Comparison of ENCODE assay signal across 8 cellular contexts in the genomic region with DNA sequence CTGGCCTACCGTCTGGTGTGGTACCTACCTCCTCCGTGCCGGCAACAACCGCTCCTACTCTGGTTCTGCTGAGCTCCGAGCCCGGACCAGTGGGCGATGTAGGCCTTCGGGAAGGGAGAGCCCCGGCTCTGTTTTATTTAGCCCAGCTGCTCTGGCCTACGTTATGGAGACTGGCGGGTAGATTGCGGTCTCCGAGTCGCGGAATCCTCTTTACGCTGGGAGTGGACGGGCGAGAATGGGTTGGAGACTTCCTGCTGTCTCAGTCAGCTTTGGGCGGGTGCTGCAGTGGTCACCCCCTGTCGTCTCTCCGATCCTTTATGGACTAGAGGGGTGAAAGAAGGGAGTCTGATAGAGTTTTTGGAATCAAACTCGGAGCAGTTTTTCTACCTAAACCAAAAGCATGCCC. TPM values are rescaled to one million over a fixed set of nuclear protein-coding genes. Genes with fewer than 3 reads are reported as not detected.
A peak's percentile ranks its signal among the peaks of the same experiment; 100 is the strongest.
DNase-seq lines count a peak whose midpoint lies in the region; ATAC-seq and TF ChIP-seq lines count a peak whose summit lies in the region.

No MANE protein-coding gene starts in this region.

- CTCF ChIA-PET in activated CD8-positive, alpha-beta T cell treated with anti-CD3 and anti-CD28 coated beads, Interleukin-2, amount 10 ng/mL, durations not matched to agents 7 days and 5 days (lab: Charles Lee): interaction anchor here (1.1 to 10.6 kb wide), 5 partner anchors 123 to 570 kb away, joined by 3 to 322 read pairs (median 6); no protein-coding TSS in a partner anchor

- no peaks in the 10 kb centered on the region for H3K9me3 ChIP-seq in BLaER1
- H3K9me3 ChIP-seq in right cardiac atrium (ENCODE audit: control insufficient read depth, low read length): no peaks in the 10 kb centered on the region
- no peaks in the 10 kb centered on the region for H3K9me3 ChIP-seq in smooth muscle cell (replicated peaks; ENCODE audit: low read depth)

- no peak for DNase-seq in activated CD8-positive, alpha-beta T cell treated with anti-CD3 and anti-CD28 coated beads, Interleukin-2, amount 10 ng/mL, durations not matched to agents 7 days and 5 days
- DNase-seq in right cardiac atrium (no peak), smooth muscle cell (lab: John Stamatoyannopoulos, UW; ENCODE audit: unreplicated experiment) (no peak), AG08396 (ENCODE audit: low spot score) (no peak)
- no peak for DNase-seq in activated effector memory CD4-positive, alpha-beta T cell treated with Interleukin-2 at 50 U/mL for 16 hours

- H3K79me2 ChIP-seq in smooth muscle cell (ENCODE audit: low read depth): peaks cover 52% of the 10 kb centered on the region

- H3K9me3 Mint-ChIP-seq in activated CD8-positive, alpha-beta T cell treated with anti-CD3 and anti-CD28 coated beads, Interleukin-2, amount 10 ng/mL, durations not matched to agents 7 days and 5 days (ENCODE audit: insufficient read depth): no peaks in the 10 kb centered on the region

- H3K4me1 Mint-ChIP-seq in activated CD8-positive, alpha-beta T cell treated with anti-CD3 and anti-CD28 coated beads, Interleukin-2, amount 10 ng/mL, durations not matched to agents 7 days and 5 days (ENCODE audit: low read depth): peaks cover 39% of the 10 kb centered on the region

- H3K27ac ChIP-seq in BLaER1 (peak overlapping the region; percentile 99), right cardiac atrium (ENCODE audit: low read length) (peak overlapping the region; percentile 99), smooth muscle cell (ENCODE audit: low read depth) (peak overlapping the region; percentile 69)

- H3K4me3 Mint-ChIP-seq in activated CD8-positive, alpha-beta T cell treated with anti-CD3 and anti-CD28 coated beads, Interleukin-2, amount 10 ng/mL, durations not matched to agents 7 days and 5 days: peak overlapping the region; percentile 90

- peaks cover 15% of the 10 kb centered on the region for H3K36me3 Mint-ChIP-seq in activated CD8-positive, alpha-beta T cell treated with anti-CD3 and anti-CD28 coated beads, Interleukin-2, amount 10 ng/mL, durations not matched to agents 7 days and 5 days (ENCODE audit: low read depth)

- peak overlapping the region; percentile 84 for H3K4me3 ChIP-seq in BLaER1
- H3K4me3 ChIP-seq in right cardiac atrium (ENCODE audit: low read length): peak overlapping the region; percentile 81
- peak overlapping the region; percentile 84 for H3K4me3 ChIP-seq in smooth muscle cell

- intact Hi-C loops in right cardiac atrium (cut with DNase I): loop anchor here in 3 of 4 donors (5.0 to 10.0 kb wide), 3 partner anchors 130 to 400 kb away; no protein-coding TSS in a partner anchor

- H4K20me1 ChIP-seq in BLaER1 (peaks cover 53% of the 10 kb centered on the region), smooth muscle cell (ENCODE audit: low read depth) (peaks cover 48% of the 10 kb centered on the region)

- H3K4me1 ChIP-seq in BLaER1 (peaks cover 41% of the 10 kb centered on the region), right cardiac atrium (ENCODE audit: control insufficient read depth, insufficient read depth, low read length) (peaks cover 4% of the 10 kb centered on the region), smooth muscle cell (ENCODE audit: low read depth) (peaks cover 21% of the 10 kb centered on the region)

- peak overlapping the region; percentile 92 for H2AFZ ChIP-seq in smooth muscle cell (ENCODE audit: low read depth)

- under 1% methylated on average over 22 of the region's 22 CpGs for WGBS in right cardiac atrium
- WGBS in smooth muscle cell (ENCODE audit: low lambda C conversion rate): under 1% methylated on average over 22 of the region's 22 CpGs

- H3F3A ChIP-seq in smooth muscle cell (ENCODE audit: low read depth): peaks cover 4% of the 10 kb centered on the region

- no peaks in the 10 kb centered on the region for H3K27me3 Mint-ChIP-seq in activated CD8-positive, alpha-beta T cell treated with anti-CD3 and anti-CD28 coated beads, Interleukin-2, amount 10 ng/mL, durations not matched to agents 7 days and 5 days (ENCODE audit: low read depth)

- H3K9ac ChIP-seq in BLaER1 (peak overlapping the region; percentile 90), smooth muscle cell (ENCODE audit: low read depth) (peak overlapping the region; percentile 80)

- ATAC-seq in GM19372 (IDR thresholded peaks at IDR 0.05; ENCODE audit: low read depth, unreplicated experiment) (peak; percentile 24), HG03432 (IDR thresholded peaks at IDR 0.05; ENCODE audit: unreplicated experiment) (peak; percentile 45), right cardiac atrium (peak; percentile 26 to 61)
- ATAC-seq in activated CD8-positive, alpha-beta T cell treated with anti-CD3 and anti-CD28 coated beads, Interleukin-2, amount 10 ng/mL, durations not matched to agents 7 days and 5 days: peak; percentile 50

- H3K27ac Mint-ChIP-seq in activated CD8-positive, alpha-beta T cell treated with anti-CD3 and anti-CD28 coated beads, Interleukin-2, amount 10 ng/mL, durations not matched to agents 7 days and 5 days: peak overlapping the region; percentile 100

- H3K36me3 ChIP-seq in BLaER1: peaks cover 4% of the 10 kb centered on the region
- no peaks in the 10 kb centered on the region for H3K36me3 ChIP-seq in smooth muscle cell (ENCODE audit: low read depth)

- no peak for TF ChIP-seq CTCF in smooth muscle cell (IDR thresholded peaks at IDR 0.05; ENCODE audit: borderline replicate concordance, insufficient read depth, poor library complexity, severe bottlenecking)

- POLR2A ChIA-PET in activated CD8-positive, alpha-beta T cell treated with anti-CD3 and anti-CD28 coated beads, Interleukin-2, amount 10 ng/mL, durations not matched to agents 7 days and 5 days (lab: Charles Lee): interaction anchor here (0.6 to 2.8 kb wide), 14 partner anchors 9 to 855 kb away, joined by 3 to 30 read pairs (median 6); partner anchors contain the start of genes DLD and HBP1

- no peaks in the 10 kb centered on the region for H3K27me3 ChIP-seq in BLaER1
- no peaks in the 10 kb centered on the region for H3K27me3 ChIP-seq in right cardiac atrium (ENCODE audit: control insufficient read depth, insufficient read depth)
- peaks cover 13% of the 10 kb centered on the region for H3K27me3 ChIP-seq in smooth muscle cell (ENCODE audit: low read depth)

- H3K4me2 ChIP-seq in BLaER1 (peak overlapping the region; percentile 77), smooth muscle cell (peak overlapping the region; percentile 100)

RNA-seq across cellular contexts. Expression of gene CBLL1, which starts 0.4 kb away (rescaled TPM):
- total RNA-seq in activated CD8-positive, alpha-beta T cell treated with anti-CD3 and anti-CD28 coated beads, Interleukin-2, amount 10 ng/mL, durations not matched to agents 7 days and 5 days: 10 to 100 TPM; 36.3 to 42.4 TPM
- total RNA-seq in right cardiac atrium (10 to 100 TPM; 15.8 to 21.2 (median 19.2) TPM), smooth muscle cell (17.8 and 31.4 TPM in 2 replicates)
- polyA plus RNA-seq in right cardiac atrium (6.3 TPM), smooth muscle cell (20.4 and 22.9 TPM in 2 replicates)

RNA-seq across cellular contexts. Expression of gene SLC26A3, which starts 58.7 kb away (rescaled TPM):
- total RNA-seq in activated CD8-positive, alpha-beta T cell treated with anti-CD3 and anti-CD28 coated beads, Interleukin-2, amount 10 ng/mL, durations not matched to agents 7 days and 5 days: not detected
- total RNA-seq in right cardiac atrium (not detected), smooth muscle cell (not detected in 2 replicates)
- polyA plus RNA-seq in right cardiac atrium (0.07 TPM), smooth muscle cell (not detected in 2 replicates)
